ENCODE assay signal across 15 cellular contexts in genomic region chr3:153614563-153614962, GRCh38.
DNase-seq lines count a peak whose midpoint lies in the region; ATAC-seq, FAIRE-seq and TF ChIP-seq lines count a peak whose summit lies in the region.
"Had no signal": no experiment of that assay in that cellular context is flagged by ENCODE, and none has a peak within 500 bp of the region (broad histone marks: within the 10 kb centered on the region; RNA-seq: fewer than 3 reads in every experiment).

No MANE protein-coding gene starts in this region.

- H3K27ac Mint-ChIP-seq in neural progenitor cell (no peak overlapping the region), T-cell (no peak overlapping the region)
- no peak overlapping the region for H3K27ac Mint-ChIP-seq in natural killer cell treated with Interleukin-12 subunit alpha and Interleukin-12 subunit beta and Interleukin-15 and Interleukin-18, amount 100 ng/mL, for 72 hours
- H3K27ac Mint-ChIP-seq: activated naive CD4-positive, alpha-beta T cell treated with anti-CD3 and anti-CD28 coated beads for 36 hours; effector memory CD8-positive, alpha-beta T cell had no signal

- no peak for TF ChIP-seq CTCF in D721Med (IDR thresholded peaks at IDR 0.05; ENCODE audit: insufficient read depth, missing control alignments)
- TF ChIP-seq CTCF in neural progenitor cell (IDR thresholded peaks at IDR 0.05): no peak
- no peak for TF ChIP-seq CTCF in hepatocyte (IDR thresholded peaks at IDR 0.05; ENCODE audit: poor library complexity)

- H4K20me1 ChIP-seq in neural progenitor cell (ENCODE audit: low read depth): no peaks in the 10 kb centered on the region
- H4K20me1 ChIP-seq in hepatocyte (ENCODE audit: insufficient read depth, poor library complexity, severe bottlenecking): no peaks in the 10 kb centered on the region

- H3K27ac ChIP-seq in neural progenitor cell: no peak overlapping the region
- no peak overlapping the region for H3K27ac ChIP-seq in hepatocyte
- H3K27ac ChIP-seq: thyroid gland had no signal

- H3K4me1 ChIP-seq in neural progenitor cell (no peaks in the 10 kb centered on the region), hepatocyte (ENCODE audit: insufficient read depth) (no peaks in the 10 kb centered on the region)
- H3K4me1 ChIP-seq: thyroid gland had no signal

- H3K79me2 ChIP-seq in neural progenitor cell (ENCODE audit: low read depth): no peaks in the 10 kb centered on the region
- H3K79me2 ChIP-seq in hepatocyte: no peaks in the 10 kb centered on the region

- ATAC-seq in T-cell (replicated peaks in 1 of 4): no peak
- ATAC-seq in natural killer cell treated with Interleukin-12 subunit alpha and Interleukin-12 subunit beta and Interleukin-15 and Interleukin-18, amount 100 ng/mL, for 72 hours: no peak
- ATAC-seq: effector memory CD8-positive, alpha-beta T cell had no signal

- H3K9me3 ChIP-seq in neural progenitor cell (ENCODE audit: low read depth) (no peaks in the 10 kb centered on the region), hepatocyte (ENCODE audit: low read depth) (no peaks in the 10 kb centered on the region)
- H3K9me3 ChIP-seq: thyroid gland had no signal

- no peaks in the 10 kb centered on the region for H3F3A ChIP-seq in neural progenitor cell (ENCODE audit: low read depth)

- H2AFZ ChIP-seq in neural progenitor cell (replicated peaks) (peak overlapping the region; percentile 1), hepatocyte (no peak overlapping the region)

- H3K27me3 ChIP-seq in neural progenitor cell (no peaks in the 10 kb centered on the region), hepatocyte (no peaks in the 10 kb centered on the region)
- H3K27me3 ChIP-seq: thyroid gland had no signal

- H3K4me3 ChIP-seq in neural progenitor cell (no peak overlapping the region), hepatocyte (no peak overlapping the region)
- H3K4me3 ChIP-seq: thyroid gland had no signal

- H3K4me3 Mint-ChIP-seq in neural progenitor cell (no peak overlapping the region), T-cell (no peak overlapping the region)
- no peak overlapping the region for H3K4me3 Mint-ChIP-seq in natural killer cell treated with Interleukin-12 subunit alpha and Interleukin-12 subunit beta and Interleukin-15 and Interleukin-18, amount 100 ng/mL, for 72 hours
- H3K4me3 Mint-ChIP-seq: activated naive CD4-positive, alpha-beta T cell treated with anti-CD3 and anti-CD28 coated beads for 36 hours; effector memory CD8-positive, alpha-beta T cell had no signal

- H3K36me3 Mint-ChIP-seq in neural progenitor cell: no peaks in the 10 kb centered on the region
- no peaks in the 10 kb centered on the region for H3K36me3 Mint-ChIP-seq in T-cell
- H3K36me3 Mint-ChIP-seq in natural killer cell treated with Interleukin-12 subunit alpha and Interleukin-12 subunit beta and Interleukin-15 and Interleukin-18, amount 100 ng/mL, for 72 hours: no peaks in the 10 kb centered on the region

- CTCF ChIA-PET in T-cell (lab: Charles Lee): interaction anchor here in 1 of 2 donors (0.7 kb wide), 1 partner anchor 596 kb away, joined by 4 read pairs; no protein-coding TSS in a partner anchor

- no peaks in the 10 kb centered on the region for H3K9me2 ChIP-seq in hepatocyte (replicated peaks; ENCODE audit: insufficient read depth)

- no peaks in the 10 kb centered on the region for H3K4me1 Mint-ChIP-seq in neural progenitor cell
- H3K4me1 Mint-ChIP-seq in T-cell: peaks cover 0 to 3% (median 0%) of the 10 kb centered on the region in 3 donors
- H3K4me1 Mint-ChIP-seq in natural killer cell treated with Interleukin-12 subunit alpha and Interleukin-12 subunit beta and Interleukin-15 and Interleukin-18, amount 100 ng/mL, for 72 hours (ENCODE audit: low read depth in 2 of 2): no peaks in the 10 kb centered on the region

- DNase-seq in D721Med (ENCODE audit: insufficient read length, low spot score) (no peak), NCI-H226 (peak; percentile 61), dedifferentiated amniotic fluid mesenchymal stem cell (ENCODE audit: extremely low spot score) (peak; percentile 68), neural progenitor cell (ENCODE audit: low spot score) (no peak), hepatocyte (ENCODE audit: low spot score) (no peak), T-cell (no peak), iPS-NIHi11 (ENCODE audit: low spot score) (no peak)
- DNase-seq in natural killer cell treated with Interleukin-12 subunit alpha and Interleukin-12 subunit beta and Interleukin-15 and Interleukin-18, amount 100 ng/mL, for 72 hours (ENCODE audit: low spot score): no peak
- DNase-seq: activated CD4-positive, alpha-beta T cell treated with anti-CD3 and anti-CD28 coated beads for 4 hours; activated naive CD4-positive, alpha-beta T cell treated with anti-CD3 and anti-CD28 coated beads for 36 hours; effector memory CD8-positive, alpha-beta T cell; islet precursor cell; NCI-H1930; RPMI8226; thyroid gland had no signal

- no peak overlapping the region for H3K4me2 ChIP-seq in neural progenitor cell
- H3K4me2 ChIP-seq in hepatocyte: no peak overlapping the region

- H3K9ac ChIP-seq in neural progenitor cell: no peak overlapping the region

- peak; percentile 86 for FAIRE-seq in D721Med (lab: Jason Lieb, UNC)

- POLR2A ChIA-PET in T-cell (lab: Charles Lee): no interaction called here

- H3K36me3 ChIP-seq in neural progenitor cell (no peaks in the 10 kb centered on the region), hepatocyte (replicated peaks; ENCODE audit: insufficient read depth, low read depth) (no peaks in the 10 kb centered on the region)
- H3K36me3 ChIP-seq: thyroid gland had no signal

- H3K27me3 Mint-ChIP-seq in neural progenitor cell (ENCODE audit: insufficient read depth, low read depth) (no peaks in the 10 kb centered on the region), T-cell (no peaks in the 10 kb centered on the region)
- peaks cover 0 to 4% of the 10 kb centered on the region in 2 donors for H3K27me3 Mint-ChIP-seq in natural killer cell treated with Interleukin-12 subunit alpha and Interleukin-12 subunit beta and Interleukin-15 and Interleukin-18, amount 100 ng/mL, for 72 hours
- H3K27me3 Mint-ChIP-seq: effector memory CD8-positive, alpha-beta T cell had no signal

- H3K9me3 Mint-ChIP-seq in neural progenitor cell: no peaks in the 10 kb centered on the region
- no peaks in the 10 kb centered on the region for H3K9me3 Mint-ChIP-seq in T-cell
- H3K9me3 Mint-ChIP-seq in natural killer cell treated with Interleukin-12 subunit alpha and Interleukin-12 subunit beta and Interleukin-15 and Interleukin-18, amount 100 ng/mL, for 72 hours: no peaks in the 10 kb centered on the region
- H3K9me3 Mint-ChIP-seq: activated naive CD4-positive, alpha-beta T cell treated with anti-CD3 and anti-CD28 coated beads for 36 hours; effector memory CD8-positive, alpha-beta T cell had no signal

Comparison
In these comparisons a context has a peak if more than half of its experiments do, and no peak if none do; other contexts are left out.
1. DNase-seq: peak in NCI-H226 (single experiment) and dedifferentiated amniotic fluid mesenchymal stem cell (single experiment); none in D721Med (single experiment), neural progenitor cell (single experiment), hepatocyte (single experiment), T-cell (0 of 34), natural killer cell treated with Interleukin-12 subunit alpha and Interleukin-12 subunit beta and Interleukin-15 and Interleukin-18, amount 100 ng/mL, for 72 hours (single experiment) and iPS-NIHi11 (single experiment).